ENCODE assay signal across 7 cellular contexts in the genomic region with DNA sequence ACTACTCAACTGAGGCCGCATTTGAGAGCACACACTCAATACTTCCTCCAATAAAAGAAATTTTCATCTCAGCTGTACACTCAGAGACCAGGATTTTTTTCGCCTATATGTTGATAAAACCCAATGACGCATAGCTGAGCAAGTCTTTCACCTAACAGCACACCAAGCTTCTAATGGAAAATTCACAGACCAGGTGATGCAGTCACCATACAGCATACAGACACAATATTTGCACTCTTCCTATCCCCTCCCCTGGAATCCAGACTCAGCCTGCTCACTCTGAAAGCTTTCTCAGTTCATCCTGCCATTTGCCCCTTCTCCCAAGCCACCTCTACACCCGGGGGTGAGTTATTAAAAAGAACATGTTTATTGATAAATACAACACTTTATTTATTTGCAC. TPM values are rescaled to one million over a fixed set of nuclear protein-coding genes. Genes with fewer than 3 reads are reported as not detected.
A peak's percentile ranks its signal among the peaks of the same experiment; 100 is the strongest.
DNase-seq lines count a peak whose midpoint lies in the region; ATAC-seq and TF ChIP-seq lines count a peak whose summit lies in the region.

No MANE protein-coding gene starts in this region.

- peaks cover 11% of the 10 kb centered on the region for H3K4me1 Mint-ChIP-seq in glutamatergic neuron (ENCODE audit: low read depth, unreplicated experiment)
- peaks cover 46% of the 10 kb centered on the region for H3K4me1 Mint-ChIP-seq in stimulated activated effector memory CD8-positive, alpha-beta T cell treated with anti-CD3 and anti-CD28 coated beads, Interleukin-12 subunit alpha, Interleukin-12 subunit beta, amount 100 ng/mL, for 72 hours

- no peak for ATAC-seq in stimulated activated effector memory CD8-positive, alpha-beta T cell treated with anti-CD3 and anti-CD28 coated beads, Interleukin-12 subunit alpha, Interleukin-12 subunit beta, amount 100 ng/mL, for 72 hours
- no peak for ATAC-seq in HG02938 (IDR thresholded peaks at IDR 0.05; ENCODE audit: unreplicated experiment)
- ATAC-seq in GM19328 (IDR thresholded peaks at IDR 0.05; ENCODE audit: unreplicated experiment), result no peak

- H3K27ac Mint-ChIP-seq in glutamatergic neuron (ENCODE audit: unreplicated experiment), result peak overlapping the region; percentile 69
- peak overlapping the region; percentile 91 for H3K27ac Mint-ChIP-seq in stimulated activated effector memory CD8-positive, alpha-beta T cell treated with anti-CD3 and anti-CD28 coated beads, Interleukin-12 subunit alpha, Interleukin-12 subunit beta, amount 100 ng/mL, for 72 hours

- H3K4me3 Mint-ChIP-seq in glutamatergic neuron (ENCODE audit: unreplicated experiment), result peak overlapping the region; percentile 93
- peak overlapping the region; percentile 81 for H3K4me3 Mint-ChIP-seq in stimulated activated effector memory CD8-positive, alpha-beta T cell treated with anti-CD3 and anti-CD28 coated beads, Interleukin-12 subunit alpha, Interleukin-12 subunit beta, amount 100 ng/mL, for 72 hours

- peaks cover 2% of the 10 kb centered on the region for H3K9me3 Mint-ChIP-seq in glutamatergic neuron (ENCODE audit: unreplicated experiment)
- H3K9me3 Mint-ChIP-seq in stimulated activated effector memory CD8-positive, alpha-beta T cell treated with anti-CD3 and anti-CD28 coated beads, Interleukin-12 subunit alpha, Interleukin-12 subunit beta, amount 100 ng/mL, for 72 hours, result no peaks in the 10 kb centered on the region

- no peaks in the 10 kb centered on the region for H3K27me3 Mint-ChIP-seq in glutamatergic neuron (ENCODE audit: unreplicated experiment)

- H3K36me3 Mint-ChIP-seq in glutamatergic neuron (ENCODE audit: unreplicated experiment), result no peaks in the 10 kb centered on the region
- H3K36me3 Mint-ChIP-seq in stimulated activated effector memory CD8-positive, alpha-beta T cell treated with anti-CD3 and anti-CD28 coated beads, Interleukin-12 subunit alpha, Interleukin-12 subunit beta, amount 100 ng/mL, for 72 hours, result peaks cover 7% of the 10 kb centered on the region

- no peak for DNase-seq in LNCaP clone FGC (ENCODE audit: low read depth)
- no peak for DNase-seq in glutamatergic neuron
- DNase-seq in stimulated activated effector memory CD8-positive, alpha-beta T cell treated with anti-CD3 and anti-CD28 coated beads, Interleukin-12 subunit alpha, Interleukin-12 subunit beta, amount 100 ng/mL, for 72 hours (ENCODE audit: low spot score in 2 of 2), result no peak

- TF ChIP-seq CTCF in LNCaP clone FGC (IDR thresholded peaks at IDR 0.05; ENCODE audit: control insufficient read depth, extremely low read depth, insufficient read depth), result no peak
- TF ChIP-seq CTCF in WI38 (IDR thresholded peaks at IDR 0.05; ENCODE audit: low read depth, low read length), result no peak
- no peak for TF ChIP-seq CTCF in glutamatergic neuron (IDR thresholded peaks at IDR 0.05; ENCODE audit: partially characterized antibody, unreplicated experiment)

- H3K4me3 ChIP-seq in GM08714 (ENCODE audit: low read length) (peak overlapping the region; percentile 69), LNCaP clone FGC (ENCODE audit: low read depth, low read length) (peak overlapping the region; percentile 74), WI38 (ENCODE audit: low read depth, low read length) (peak overlapping the region; percentile 66)

RNA-seq across cellular contexts. Expression of a gene that starts 1.7 kb away (rescaled TPM):
- 40.2 TPM for total RNA-seq in glutamatergic neuron (ENCODE audit: unreplicated experiment)
